1 cellular context compared by ENCODE assay signal in the genomic region with DNA sequence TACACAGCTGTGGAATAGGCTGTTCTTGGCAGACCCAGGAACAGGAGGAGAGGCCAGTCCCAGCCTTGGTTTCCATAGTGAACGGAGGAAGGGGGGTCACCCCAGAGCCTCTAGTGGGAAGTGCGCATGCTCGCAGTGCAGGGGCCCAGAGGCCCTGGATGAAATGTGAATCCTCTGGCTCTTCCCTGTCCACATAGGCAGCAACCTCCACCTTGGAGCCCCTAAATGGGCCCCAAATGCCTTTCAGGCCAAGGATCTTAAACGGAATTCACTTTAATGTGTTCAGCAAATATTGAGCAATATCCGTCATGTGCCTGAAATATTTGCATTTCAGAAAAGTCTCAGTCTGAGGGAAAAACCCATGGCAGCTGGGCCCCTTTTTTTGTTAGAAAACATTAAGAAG.
TF ChIP-seq lines count a peak whose summit lies in the region.

No MANE protein-coding gene starts in this region.

TF ChIP-seq in GM23338, 12 proteins besides CTCF, POLR2A, EP300 and RAD21 (continued from another document):
- TF ChIP-seq EZH2 (IDR thresholded peaks at IDR 0.05; ENCODE audit: low read depth, unreplicated experiment) (no peak), EZH2phosphoT487 (IDR thresholded peaks at IDR 0.05; ENCODE audit: unreplicated experiment) (no peak), ETS1 (IDR thresholded peaks at IDR 0.05) (no peak), NANOG (IDR thresholded peaks at IDR 0.05; ENCODE audit: borderline replicate concordance) (no peak), STAT1 (IDR thresholded peaks at IDR 0.05; ENCODE audit: unreplicated experiment) (no peak)
